In the genomic region with DNA sequence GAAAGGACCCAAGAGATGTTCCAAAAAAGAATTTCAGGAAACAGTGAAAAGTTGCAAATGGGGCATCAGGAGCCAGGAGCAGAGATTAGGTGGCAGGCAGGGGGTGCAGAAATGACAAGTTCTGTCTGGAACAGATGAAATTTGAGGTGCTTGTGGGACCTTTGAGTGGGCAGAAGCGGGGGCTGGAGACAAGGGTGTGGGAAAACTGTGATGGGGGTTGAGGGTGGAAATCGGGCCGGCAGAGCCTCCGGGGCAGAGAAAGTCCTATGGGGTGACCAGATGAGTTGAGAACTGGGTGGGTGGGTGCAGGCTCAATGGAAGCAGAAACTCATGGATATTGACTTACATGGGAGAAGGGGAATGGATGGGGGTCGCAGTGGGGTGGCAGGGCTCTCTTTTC, we compare ENCODE assay signal across 9 cellular contexts. TPM values are rescaled to one million over a fixed set of nuclear protein-coding genes. Genes with fewer than 3 reads are reported as not detected.
DNase-seq lines count a peak whose midpoint lies in the region; ATAC-seq, FAIRE-seq and TF ChIP-seq lines count a peak whose summit lies in the region.
"Had no signal": no experiment of that assay in that cellular context is flagged by ENCODE, and none has a peak within 500 bp of the region (broad histone marks: within the 10 kb centered on the region; RNA-seq: fewer than 3 reads in every experiment).

No MANE protein-coding gene starts in this region.

- FAIRE-seq in small intestine (lab: Jason Lieb, UNC), result no peak

- peaks cover 0 to 4% of the 10 kb centered on the region in 2 donors for H3K27me3 Mint-ChIP-seq in T-cell

- H3K9me3 ChIP-seq in DOHH2 (ENCODE audit: control insufficient read depth, insufficient read depth, low read length), result no peaks in the 10 kb centered on the region
- H3K9me3 ChIP-seq in fibroblast of lung (ENCODE audit: control insufficient read depth, insufficient read depth, low read depth, low read length), result no peaks in the 10 kb centered on the region
- no peaks in the 10 kb centered on the region for H3K9me3 ChIP-seq in skeletal muscle satellite cell (replicated peaks; ENCODE audit: low read length)
- no peaks in the 10 kb centered on the region for H3K9me3 ChIP-seq in small intestine (ENCODE audit: control insufficient read depth, low read depth)

- H3K9me2 ChIP-seq in DOHH2 (replicated peaks; ENCODE audit: control insufficient read depth, low read length), result no peaks in the 10 kb centered on the region

- H4K20me1 ChIP-seq in DOHH2 (ENCODE audit: control insufficient read depth, insufficient read depth, low read depth, low read length) (peaks cover 6% of the 10 kb centered on the region), fibroblast of lung (ENCODE audit: control insufficient read depth, extremely low read depth, insufficient read depth, low read length) (no peaks in the 10 kb centered on the region)

- CTCF ChIA-PET in T-cell (lab: Charles Lee), result no interaction called here

- POLR2A ChIA-PET in T-cell (lab: Charles Lee), result no interaction called here

- H3K9me3 Mint-ChIP-seq in T-cell, result no peaks in the 10 kb centered on the region

- H3K4me2 ChIP-seq in DOHH2 (ENCODE audit: low read length) (peak overlapping the region; percentile 99), fibroblast of lung (ENCODE audit: extremely low read depth, insufficient read depth, low read length) (no peak overlapping the region), skeletal muscle satellite cell (ENCODE audit: low read length) (no peak overlapping the region)

- ATAC-seq in T-cell (replicated peaks in 1 of 4) (no peak), GM19328 (IDR thresholded peaks at IDR 0.05; ENCODE audit: unreplicated experiment) (no peak)

- H3K36me3 ChIP-seq in DOHH2 (ENCODE audit: control insufficient read depth, low read length) (peaks cover 6% of the 10 kb centered on the region), fibroblast of lung (ENCODE audit: control insufficient read depth, insufficient read depth, low read length) (peaks cover 3% of the 10 kb centered on the region), skeletal muscle satellite cell (ENCODE audit: insufficient read depth, low read length) (peaks cover 1% of the 10 kb centered on the region), small intestine (ENCODE audit: control insufficient read depth in 2 of 2, insufficient read depth in 2 of 2, low read length in 2 of 2) (no peaks in the 10 kb centered on the region)

- H3K27ac ChIP-seq in DOHH2 (ENCODE audit: low read depth, low read length), result no peak overlapping the region
- H3K27ac ChIP-seq in fibroblast of lung (ENCODE audit: insufficient read depth, low read length), result peak overlapping the region; percentile 99
- H3K27ac ChIP-seq in small intestine (ENCODE audit: low read depth in 1 of 2, low read length in 1 of 2), result peak overlapping the region in 1 of 2 donors; percentile 96

- no peak for TF ChIP-seq CTCF in DOHH2 (IDR thresholded peaks at IDR 0.05; ENCODE audit: low read depth, low read length, poor library complexity, severe bottlenecking)
- no peak for TF ChIP-seq CTCF in fibroblast of lung (conservative IDR thresholded peaks at IDR 0.05 in 1 of 2, IDR thresholded peaks at IDR 0.05 in 1 of 2; ENCODE audit: low read depth in 1 of 2, low read length in 2 of 2)

- H3K79me2 ChIP-seq in DOHH2 (ENCODE audit: control insufficient read depth, low read length), result peaks cover 15% of the 10 kb centered on the region
- H3K79me2 ChIP-seq in fibroblast of lung (ENCODE audit: control insufficient read depth, insufficient read depth, low read length), result no peaks in the 10 kb centered on the region

- 77 to 90% (median 85%) methylated on average over 5 of the region's 5 CpGs for WGBS in small intestine, 3 donors

- H3K4me1 ChIP-seq in DOHH2 (ENCODE audit: control insufficient read depth, low read length) (peaks cover 40% of the 10 kb centered on the region), fibroblast of lung (ENCODE audit: control insufficient read depth, extremely low read depth, insufficient read depth, low read length) (peaks cover 12% of the 10 kb centered on the region), skeletal muscle satellite cell (ENCODE audit: control insufficient read depth, insufficient read depth, low read length) (peaks cover 27% of the 10 kb centered on the region), small intestine (ENCODE audit: control insufficient read depth in 2 of 2, insufficient read depth in 1 of 2, low read depth in 1 of 2, low read length in 1 of 2) (peaks cover 8 to 9% of the 10 kb centered on the region in 2 donors)

- H3K36me3 Mint-ChIP-seq in T-cell, result no peaks in the 10 kb centered on the region

- no peak overlapping the region for H2AFZ ChIP-seq in fibroblast of lung (ENCODE audit: low read length)

- peak overlapping the region; percentile 88 to 90 (median 89) for H3K4me3 Mint-ChIP-seq in T-cell

- DNase-seq in T-cell (no peak), fibroblast of lung (ENCODE audit: low read depth in 2 of 2) (no peak), SHP77 (lab: John Stamatoyannopoulos, UW) (no peak), small intestine (no peak)
- DNase-seq: GF-D8; stimulated activated CD8-positive, alpha-beta memory T cell treated with anti-CD3 and anti-CD28 coated beads, Interleukin-4, amount 100 ng/mL, for 48 hours had no signal

- no peaks in the 10 kb centered on the region for H3F3A ChIP-seq in DOHH2 (ENCODE audit: control insufficient read depth, insufficient read depth)

- peak overlapping the region; percentile 86; the same call in 1 of the 2 replicates for H3K4me3 ChIP-seq in DOHH2 (ENCODE audit: low read length)
- H3K4me3 ChIP-seq in fibroblast of lung (replicated peaks in 1 of 4; ENCODE audit: control extremely low read depth in 1 of 4, insufficient read depth in 1 of 4, low read depth in 3 of 4, low read length in 4 of 4), result no peak overlapping the region
- H3K4me3 ChIP-seq in skeletal muscle satellite cell (ENCODE audit: low read length), result no peak overlapping the region
- no peak overlapping the region for H3K4me3 ChIP-seq in small intestine (ENCODE audit: low read depth in 1 of 2, low read length in 2 of 2)

- peaks cover 34 to 43% (median 41%) of the 10 kb centered on the region in 3 donors for H3K4me1 Mint-ChIP-seq in T-cell

- no peak overlapping the region for H3K9ac ChIP-seq in fibroblast of lung (ENCODE audit: insufficient read depth, low read length)
- peak overlapping the region; percentile 98 for H3K9ac ChIP-seq in skeletal muscle satellite cell (ENCODE audit: low read depth, low read length)

- H3K27me3 ChIP-seq in DOHH2 (ENCODE audit: control insufficient read depth, low read length) (no peaks in the 10 kb centered on the region), fibroblast of lung (ENCODE audit: control insufficient read depth, insufficient read depth, low read length) (no peaks in the 10 kb centered on the region), skeletal muscle satellite cell (ENCODE audit: control insufficient read depth, insufficient read depth, low read length) (no peaks in the 10 kb centered on the region), small intestine (ENCODE audit: control insufficient read depth in 2 of 2, insufficient read depth in 2 of 2, low read length in 2 of 2) (no peaks in the 10 kb centered on the region)

- H3K27ac Mint-ChIP-seq in T-cell, result peak overlapping the region; percentile 29 to 41

RNA-seq across cellular contexts. Expression of gene NR4A1, which starts 1.6 kb away (rescaled TPM):
- total RNA-seq in T-cell (100 to 1,000 TPM in 1 of 5 donors, 10 to 100 TPM in 1, 1 to 10 TPM in 3; 5.9 to 103 (median 7.3) TPM), fibroblast of lung (2.1 and 3.8 TPM in 2 replicates)
- polyA plus RNA-seq in fibroblast of lung (4.1 and 15.9 TPM in 2 replicates), small intestine (100 to 1,000 TPM in 1 of 3 donors, 10 to 100 TPM in 1, 1 to 10 TPM in 1; 6.7 to 100 (median 15.1) TPM)
- 7.9 and 23.3 TPM in 2 replicates for polyA plus RNA-seq in fibroblast of lung (2012)
- polyA minus RNA-seq in fibroblast of lung (ENCODE audit: low replicate concordance), result 16.6 and 62.1 TPM in 2 replicates
- 1.1 and 1.5 TPM in 2 replicates for total RNA-seq in skeletal muscle satellite cell (2012; rRNA removed)

RNA-seq across cellular contexts. Expression of gene ATG101, which starts 20.1 kb away (rescaled TPM):
- total RNA-seq in T-cell (10 to 100 TPM; 24.8 to 30.3 (median 25.9) TPM), fibroblast of lung (90.3 and 103 TPM in 2 replicates)
- polyA plus RNA-seq in fibroblast of lung (82.2 and 82.9 TPM in 2 replicates), small intestine (10 to 100 TPM; 49.2 to 65.1 (median 61.7) TPM)
- polyA plus RNA-seq in fibroblast of lung (2012), result 78.1 and 79.9 TPM in 2 replicates
- 109 and 186 TPM in 2 replicates for polyA minus RNA-seq in fibroblast of lung (ENCODE audit: low replicate concordance)
- total RNA-seq in skeletal muscle satellite cell (2012; rRNA removed), result 45.9 and 56.3 TPM in 2 replicates

RNA-seq across cellular contexts. Expression of gene SMIM41, which starts 29.8 kb away (rescaled TPM):
- total RNA-seq in T-cell (under 1 TPM in 1 of 5 donors, not detected in 4; 0.41 TPM), fibroblast of lung (2.0 and 2.1 TPM in 2 replicates)
- polyA plus RNA-seq in fibroblast of lung (1.9 and 4.8 TPM in 2 replicates), small intestine (1 to 10 TPM in 1 of 3 donors, under 1 TPM in 1, not detected in 1; 0.46 to 1.6 TPM)
- polyA plus RNA-seq in fibroblast of lung (2012), result 1.5 and 2.8 TPM in 2 replicates
- polyA minus RNA-seq in fibroblast of lung (ENCODE audit: low replicate concordance), result not detected in 2 replicates
- total RNA-seq in skeletal muscle satellite cell (2012; rRNA removed), result not detected in 2 replicates

RNA-seq across cellular contexts. Expression of gene TAMALIN, which starts 42.9 kb away (rescaled TPM):
- total RNA-seq in T-cell, result 100 to 1,000 TPM in 2 of 5 donors, 10 to 100 TPM in 3; 31.7 to 480 (median 38.4) TPM
- 11.3 and 12.1 TPM in 2 replicates for total RNA-seq in fibroblast of lung
- polyA plus RNA-seq in fibroblast of lung, result 4.9 and 5.3 TPM in 2 replicates
- 6.0 and 6.7 TPM in 2 replicates for polyA plus RNA-seq in fibroblast of lung (2012)
- polyA minus RNA-seq in fibroblast of lung (ENCODE audit: low replicate concordance), result 7.3 and 10.0 TPM in 2 replicates
- 3.5 and 7.9 TPM in 2 replicates for total RNA-seq in skeletal muscle satellite cell (2012; rRNA removed)
- 10 to 100 TPM in 2 of 3 donors, 1 to 10 TPM in 1; 3.8 to 32.5 (median 13.2) TPM for polyA plus RNA-seq in small intestine
